8 cellular contexts compared by ENCODE assay signal in the genomic region with DNA sequence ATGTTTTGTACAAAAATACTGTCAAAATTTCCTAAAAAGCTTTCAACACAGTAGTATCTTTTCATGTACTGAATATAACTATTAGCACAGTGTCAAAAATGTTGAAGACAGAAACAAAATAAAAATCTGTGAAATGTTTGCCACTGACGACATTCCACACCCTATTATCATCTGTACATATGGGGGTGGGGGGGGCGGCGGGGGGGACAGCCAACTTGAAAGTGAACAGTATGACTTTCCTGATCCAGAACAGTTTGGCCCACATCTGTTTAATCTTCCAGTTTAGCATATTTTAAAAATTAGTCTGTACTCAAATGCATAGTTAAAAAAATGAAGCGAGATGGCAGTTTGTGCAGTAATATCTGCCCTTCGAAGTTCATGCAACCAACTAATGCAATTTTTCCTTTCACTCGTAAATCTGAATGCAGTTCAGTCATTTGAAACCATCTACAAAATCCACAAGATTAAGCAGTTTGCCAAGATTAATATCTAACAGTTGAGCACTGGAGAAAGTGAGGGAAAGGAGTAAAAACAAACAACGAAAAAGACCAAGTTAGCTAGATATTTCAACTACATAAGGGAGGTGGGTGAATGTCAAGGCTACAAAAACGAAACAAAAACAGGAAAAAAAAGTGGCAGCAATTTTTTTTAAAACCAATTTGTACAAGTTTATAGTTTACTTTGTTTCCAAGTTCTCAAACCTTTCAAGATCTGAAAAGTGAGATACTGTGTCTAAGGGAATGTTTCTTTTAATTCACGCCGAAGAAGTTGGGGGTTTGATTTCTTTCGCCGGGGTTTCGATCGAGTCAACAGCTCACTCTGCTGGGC. TPM values are rescaled to one million over a fixed set of nuclear protein-coding genes. Genes with fewer than 3 reads are reported as not detected.
A peak's percentile ranks its signal among the peaks of the same experiment; 100 is the strongest.
DNase-seq lines count a peak whose midpoint lies in the region; ATAC-seq and TF ChIP-seq lines count a peak whose summit lies in the region.

No MANE protein-coding gene starts in this region.

- no peak for ATAC-seq in HG03469 (IDR thresholded peaks at IDR 0.05; ENCODE audit: unreplicated experiment)

- H3K36me3 ChIP-seq in HAP-1 (replicated peaks) (no peaks in the 10 kb centered on the region; the same call in 1 of the 2 replicates), SK-N-MC (ENCODE audit: insufficient read depth, low read length) (peaks cover 37% of the 10 kb centered on the region), prostate gland (no peaks in the 10 kb centered on the region)

- DNase-seq in HAP-1 (ENCODE audit: low spot score in 2 of 2) (peak in 1 of 2 experiments; percentile 8), SK-N-MC (ENCODE audit: low read depth, low spot score) (no peak), fibroblast of gingiva (ENCODE audit: low read depth) (peak; percentile 14), prostate gland (ENCODE audit: low spot score) (no peak), mucosa of gallbladder (ENCODE audit: low spot score) (no peak), mesenteric fat pad (ENCODE audit: low spot score) (no peak)
- DNase-seq in stimulated activated CD4-positive, alpha-beta T cell treated with anti-CD3 and anti-CD28 coated beads, Interleukin-4, amount 100 ng/mL, for 4 hours: no peak

- TF ChIP-seq CTCF in prostate gland (IDR thresholded peaks at IDR 0.05): no peak

- in situ Hi-C loops in HAP-1 (cut with MboI; ENCODE audit: low sequenced_read_pairs): loop anchor here (10.0 kb wide), 1 partner anchor 1062 kb away; no protein-coding TSS in a partner anchor

- H3K27me3 ChIP-seq in HAP-1 (ENCODE audit: low read depth) (no peaks in the 10 kb centered on the region), prostate gland (replicated peaks; ENCODE audit: insufficient read depth) (no peaks in the 10 kb centered on the region)

- intact Hi-C loops in prostate gland (cut with DNase I): loop anchor here (5.0 to 10.0 kb wide), 9 partner anchors 225 to 1882 kb away; no protein-coding TSS in a partner anchor

- H3K4me3 ChIP-seq in HAP-1: peak overlapping the region; percentile 89
- peak overlapping the region; percentile 94 for H3K4me3 ChIP-seq in SK-N-MC
- H3K4me3 ChIP-seq in prostate gland: peak overlapping the region; percentile 72 to 84

- TF ChIP-seq POLR2A in prostate gland (IDR thresholded peaks at IDR 0.05): no peak

- H3K9ac ChIP-seq in SK-N-MC (ENCODE audit: insufficient read length): peak overlapping the region; percentile 96

- WGBS in prostate gland: 1% methylated on average over 14 of the region's 14 CpGs

- peaks cover 42% of the 10 kb centered on the region for H3K4me1 ChIP-seq in HAP-1
- peaks cover 3% of the 10 kb centered on the region for H3K4me1 ChIP-seq in prostate gland (replicated peaks)

- H3K27ac ChIP-seq in SK-N-MC (peak overlapping the region; percentile 99), prostate gland (peak overlapping the region; percentile 90 to 95)

- H3K9me3 ChIP-seq in HAP-1 (no peaks in the 10 kb centered on the region), SK-N-MC (ENCODE audit: low read depth, low read length) (no peaks in the 10 kb centered on the region), prostate gland (no peaks in the 10 kb centered on the region)

RNA-seq across cellular contexts. Expression of a gene that starts 1.9 kb away (rescaled TPM):
- total RNA-seq in prostate gland (100 to 1,000 TPM; 117 to 149 TPM), mucosa of gallbladder (176 TPM), mesenteric fat pad (70.8 TPM)
